In the genomic region with DNA sequence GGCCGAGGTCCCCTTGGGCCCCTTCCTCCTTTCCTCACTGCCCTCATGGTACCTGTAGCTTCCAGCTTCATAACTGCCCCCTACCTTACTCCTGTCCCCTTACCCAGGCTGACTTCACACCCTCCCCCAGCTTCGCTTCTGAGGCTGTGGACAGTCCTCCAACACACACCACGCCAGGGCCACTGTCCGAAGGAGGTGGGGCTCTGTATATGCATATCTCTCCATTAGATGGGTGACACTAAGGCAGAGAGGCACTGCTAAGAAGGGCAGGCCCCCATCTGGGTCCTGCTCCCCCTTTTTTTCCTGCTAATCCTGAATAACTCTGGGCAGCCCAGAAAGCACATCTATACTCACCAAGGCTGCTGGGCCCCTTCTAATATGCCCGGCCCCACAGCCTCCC, we compare ENCODE assay signal across 12 cellular contexts. TPM values are rescaled to one million over a fixed set of nuclear protein-coding genes. Genes with fewer than 3 reads are reported as not detected.
DNase-seq lines count a peak whose midpoint lies in the region; ATAC-seq and TF ChIP-seq lines count a peak whose summit lies in the region.
"Had no signal": no experiment of that assay in that cellular context is flagged by ENCODE, and none has a peak within 500 bp of the region (broad histone marks: within the 10 kb centered on the region; RNA-seq: fewer than 3 reads in every experiment).

No MANE protein-coding gene starts in this region.

- no peak overlapping the region for H3K9ac ChIP-seq in mammary epithelial cell (ENCODE audit: insufficient read depth, low read length)

- H3K79me2 ChIP-seq in mammary epithelial cell (ENCODE audit: insufficient read depth, low read length): peaks cover 45% of the 10 kb centered on the region

- dilution Hi-C loops in mammary epithelial cell (cut with HindIII; ENCODE audit: low sequenced_read_pairs): loop anchor here (5.0 to 10.0 kb wide), 2 partner anchors 39 to 59 kb away; partner anchors contain the start of gene PFKFB4

- intact Hi-C loops in Right ventricle myocardium inferior (cut with DNase I) (no loop called here), cardiac septum (cut with DNase I) (no loop called here), mammary epithelial cell (cut with micrococcal nuclease) (no loop called here), mucosa of descending colon (cut with DNase I, micrococcal nuclease) (no loop called here)

- TF ChIP-seq CTCF in mammary epithelial cell (conservative IDR thresholded peaks at IDR 0.05 in 1 of 2, IDR thresholded peaks at IDR 0.05 in 1 of 2; ENCODE audit: extremely low read depth in 1 of 2, insufficient read depth in 1 of 2, low read depth in 1 of 2, low read length in 2 of 2) (no peak), mucosa of descending colon (IDR thresholded peaks at IDR 0.05) (no peak), type B pancreatic cell (conservative IDR thresholded peaks at IDR 0.05) (no peak)

- peaks cover 9% of the 10 kb centered on the region for H3K36me3 Mint-ChIP-seq in type B pancreatic cell

- H3K4me1 ChIP-seq in mammary epithelial cell (ENCODE audit: insufficient read depth, low read length) (peaks cover 86% of the 10 kb centered on the region), mucosa of descending colon (ENCODE audit: low read depth) (peaks cover 15% of the 10 kb centered on the region)

- no TSS peak for BruUV-seq in mammary epithelial cell (replicated peaks; lab: Mats Ljungman, UMichigan)

- H3K9me3 ChIP-seq in mammary epithelial cell (replicated peaks; ENCODE audit: insufficient read depth, low read length) (no peaks in the 10 kb centered on the region), mucosa of descending colon (no peaks in the 10 kb centered on the region)
- H3K9me3 ChIP-seq: tibial nerve had no signal

- peaks cover 32% of the 10 kb centered on the region for H3K4me1 Mint-ChIP-seq in type B pancreatic cell (ENCODE audit: unreplicated experiment)

- H2AFZ ChIP-seq in mammary epithelial cell (ENCODE audit: low read depth, low read length): no peak overlapping the region

- peak overlapping the region; percentile 41 for H3K4me3 Mint-ChIP-seq in type B pancreatic cell

- in situ Hi-C loops in mammary epithelial cell (cut with MboI; ENCODE audit: low sequenced_read_pairs in 2 of 2): no loop called here

- peak overlapping the region; percentile 75 for H3K27ac Mint-ChIP-seq in type B pancreatic cell

- no peaks in the 10 kb centered on the region for H3K27me3 ChIP-seq in mammary epithelial cell (ENCODE audit: insufficient read depth, low read length)

- H3K9me3 Mint-ChIP-seq in type B pancreatic cell: no peaks in the 10 kb centered on the region

- H3K27me3 Mint-ChIP-seq in type B pancreatic cell: peaks cover 3% of the 10 kb centered on the region

- ATAC-seq in Right ventricle myocardium inferior (no peak), mucosa of descending colon (peak; percentile 6), HG02973 (IDR thresholded peaks at IDR 0.05; ENCODE audit: unreplicated experiment) (no peak)

- WGBS in mammary epithelial cell (ENCODE audit: low coverage, missing lambda C conversion rate): 100% methylated on average over 2 of the region's 5 CpGs

- H3K4me2 ChIP-seq in mammary epithelial cell (ENCODE audit: insufficient read depth, low read depth, low read length): no peak overlapping the region

- no peaks in the 10 kb centered on the region for H4K20me1 ChIP-seq in mammary epithelial cell (ENCODE audit: insufficient read depth, low read length)

- H3K4me3 ChIP-seq in mammary epithelial cell (replicated peaks in 1 of 3; ENCODE audit: insufficient read depth in 1 of 3, low read depth in 2 of 3, low read length in 3 of 3) (no peak overlapping the region), mucosa of descending colon (no peak overlapping the region)
- H3K4me3 ChIP-seq: tibial nerve had no signal

- CTCF ChIA-PET in mammary epithelial cell (lab: Charles Lee; ENCODE audit: low non-redundant PET): no interaction called here

- H3K36me3 ChIP-seq in mammary epithelial cell (ENCODE audit: insufficient read depth, low read length) (peaks cover 30% of the 10 kb centered on the region), mucosa of descending colon (ENCODE audit: low read depth) (peaks cover 20% of the 10 kb centered on the region)

- peak overlapping the region; percentile 97 for H3K27ac ChIP-seq in mammary epithelial cell (ENCODE audit: insufficient read depth, low read depth, low read length)
- H3K27ac ChIP-seq: tibial nerve had no signal

- DNase-seq in Right ventricle myocardium inferior (ENCODE audit: missing footprints) (peak; percentile 32), cardiac septum (ENCODE audit: low spot score) (no peak), mammary epithelial cell (no peak), mucosa of descending colon (no peak), type B pancreatic cell (ENCODE audit: extremely low spot score, unreplicated experiment) (no peak), DMS153 (lab: John Stamatoyannopoulos, UW) (no peak), NCI-H82 treated with DMSO at 0.1 percent for 48 hours (lab: John Stamatoyannopoulos, UW; ENCODE audit: unreplicated experiment) (no peak)
- DNase-seq: NCI-H1417, NCI-H526 had no signal

RNA-seq across cellular contexts. Expression of gene COL7A1, which starts 1.0 kb away (rescaled TPM):
- total RNA-seq in Right ventricle myocardium inferior (14.9 TPM), cardiac septum (26.5 TPM), mammary epithelial cell (100 to 1,000 TPM; 130 to 425 TPM), mucosa of descending colon (1 to 10 TPM; 2.8 to 6.8 (median 3.9) TPM), type B pancreatic cell (ENCODE audit: low replicate concordance) (17.6 and 32.3 TPM in 2 replicates)
- polyA plus RNA-seq in mammary epithelial cell: 106 TPM
- 239 TPM for polyA minus RNA-seq in mammary epithelial cell

RNA-seq across cellular contexts. Expression of gene UQCRC1, which starts 13.3 kb away (rescaled TPM):
- total RNA-seq in Right ventricle myocardium inferior (1,186 TPM), cardiac septum (753 TPM), mammary epithelial cell (100 to 1,000 TPM; 321 to 490 TPM), mucosa of descending colon (100 to 1,000 TPM; 384 to 562 (median 554) TPM), type B pancreatic cell (ENCODE audit: low replicate concordance) (273 and 324 TPM in 2 replicates)
- polyA plus RNA-seq in mammary epithelial cell: 654 TPM
- polyA minus RNA-seq in mammary epithelial cell: 928 TPM

RNA-seq across cellular contexts. Expression of gene TMEM89, which starts 25.4 kb away (rescaled TPM):
- total RNA-seq in Right ventricle myocardium inferior (not detected), cardiac septum (not detected), mammary epithelial cell (under 1 TPM in 1 of 2 donors, not detected in 1; 0.82 TPM), mucosa of descending colon (1 to 10 TPM in 1 of 3 donors, under 1 TPM in 1, not detected in 1; 0.65 to 1.1 TPM), type B pancreatic cell (ENCODE audit: low replicate concordance) (not detected in 2 replicates)
- not detected for polyA plus RNA-seq in mammary epithelial cell
- not detected for polyA minus RNA-seq in mammary epithelial cell
- total RNA-seq: mucosa of gallbladder, tibial nerve had no signal

RNA-seq across cellular contexts. Expression of gene UCN2, which starts 32.6 kb away (rescaled TPM):
- total RNA-seq in Right ventricle myocardium inferior (not detected), cardiac septum (0.48 TPM), mammary epithelial cell (10 to 100 TPM in 1 of 2 donors, 1 to 10 TPM in 1; 6.8 to 28.3 TPM), mucosa of descending colon (under 1 TPM in 1 of 3 donors, not detected in 2; 0.19 TPM), type B pancreatic cell (ENCODE audit: low replicate concordance) (0.72 and 0.83 TPM in 2 replicates)
- polyA plus RNA-seq in mammary epithelial cell: 9.9 TPM
- polyA minus RNA-seq in mammary epithelial cell: 8.2 TPM
- total RNA-seq: mucosa of gallbladder had no signal

RNA-seq across cellular contexts. Expression of gene SLC26A6, which starts 39.1 kb away (rescaled TPM):
- total RNA-seq in Right ventricle myocardium inferior (14.1 TPM), cardiac septum (8.9 TPM), mammary epithelial cell (10 to 100 TPM; 29.5 to 47.7 TPM), mucosa of descending colon (100 to 1,000 TPM in 2 of 3 donors, 10 to 100 TPM in 1; 78.6 to 161 (median 104) TPM), type B pancreatic cell (ENCODE audit: low replicate concordance) (19.7 and 35.6 TPM in 2 replicates)
- polyA plus RNA-seq in mammary epithelial cell: 38.9 TPM
- polyA minus RNA-seq in mammary epithelial cell: 44.6 TPM
